Comparison of ENCODE assay signal across 22 cellular contexts in the genomic region with DNA sequence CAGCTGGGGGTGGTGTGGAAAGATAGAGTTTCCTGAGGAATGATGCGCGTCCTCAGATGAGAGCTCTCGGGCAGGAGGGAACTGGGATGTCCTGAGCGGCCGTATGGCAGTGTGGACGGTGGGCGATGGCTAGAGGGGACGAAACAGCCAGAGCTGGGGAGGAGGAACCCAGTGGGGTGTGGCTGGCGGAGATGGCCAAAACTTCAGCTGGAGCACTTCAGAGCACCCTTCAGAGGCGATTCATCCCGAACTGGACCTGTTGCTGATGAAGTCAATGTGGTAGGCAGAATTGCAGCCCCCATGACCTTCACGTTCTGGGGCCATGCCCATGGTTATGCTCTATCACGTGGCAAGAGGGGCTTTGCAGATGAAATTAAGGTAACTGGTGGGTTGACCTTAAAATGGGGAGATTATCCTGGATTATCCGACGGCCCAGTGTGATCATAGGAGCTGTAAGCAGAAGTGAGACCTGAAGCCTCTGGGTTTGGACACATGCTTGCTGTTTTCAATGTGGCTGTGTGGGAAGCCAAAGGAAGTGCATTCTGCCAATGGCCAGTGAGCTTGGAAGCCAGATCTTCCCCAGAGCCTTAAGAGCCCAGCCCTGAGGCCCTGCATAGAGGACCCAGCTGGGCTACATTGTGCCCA. TPM values are rescaled to one million over a fixed set of nuclear protein-coding genes. Genes with fewer than 3 reads are reported as not detected.
DNase-seq lines count a peak whose midpoint lies in the region; ATAC-seq and TF ChIP-seq lines count a peak whose summit lies in the region.
"Had no signal": no experiment of that assay in that cellular context is flagged by ENCODE, and none has a peak within 500 bp of the region (broad histone marks: within the 10 kb centered on the region; RNA-seq: fewer than 3 reads in every experiment).

No MANE protein-coding gene starts in this region.

- no peak overlapping the region for H3K4me3 Mint-ChIP-seq in Caco-2 (ENCODE audit: unreplicated experiment)
- H3K4me3 Mint-ChIP-seq in central memory CD8-positive, alpha-beta T cell, result no peak overlapping the region
- H3K4me3 Mint-ChIP-seq in natural killer cell treated with Interleukin-12 subunit alpha and Interleukin-12 subunit beta and Interleukin-15 and Interleukin-18, amount 100 ng/mL, for 72 hours, result no peak overlapping the region

- peak overlapping the region; percentile 24 for H3K27ac Mint-ChIP-seq in Caco-2 (ENCODE audit: unreplicated experiment)
- H3K27ac Mint-ChIP-seq in central memory CD8-positive, alpha-beta T cell (ENCODE audit: low read depth), result peak overlapping the region; percentile 21
- peak overlapping the region; percentile 33 to 63 for H3K27ac Mint-ChIP-seq in natural killer cell treated with Interleukin-12 subunit alpha and Interleukin-12 subunit beta and Interleukin-15 and Interleukin-18, amount 100 ng/mL, for 72 hours

- no peaks in the 10 kb centered on the region for H3K36me3 ChIP-seq in Caco-2 (ENCODE audit: control insufficient read depth, insufficient read depth, low read length)
- H3K36me3 ChIP-seq: ovary had no signal

- no peaks in the 10 kb centered on the region for H3K9me3 Mint-ChIP-seq in Caco-2 (ENCODE audit: unreplicated experiment)
- H3K9me3 Mint-ChIP-seq in central memory CD8-positive, alpha-beta T cell, result no peaks in the 10 kb centered on the region
- H3K9me3 Mint-ChIP-seq in natural killer cell treated with Interleukin-12 subunit alpha and Interleukin-12 subunit beta and Interleukin-15 and Interleukin-18, amount 100 ng/mL, for 72 hours, result no peaks in the 10 kb centered on the region

- ATAC-seq in GM18505 (IDR thresholded peaks at IDR 0.05; ENCODE audit: unreplicated experiment) (no peak), HG02981 (IDR thresholded peaks at IDR 0.05; ENCODE audit: unreplicated experiment) (no peak)
- ATAC-seq in central memory CD8-positive, alpha-beta T cell (replicated peaks; ENCODE audit: extremely low read depth, poor library complexity, severe bottlenecking), result no peak
- no peak for ATAC-seq in natural killer cell treated with Interleukin-12 subunit alpha and Interleukin-12 subunit beta and Interleukin-15 and Interleukin-18, amount 100 ng/mL, for 72 hours
- ATAC-seq: activated CD4-positive, CD25-positive, alpha-beta regulatory T cell treated with anti-CD3 and anti-CD28 coated beads, Interleukin-2, amount 50 U/mL, for 24 hours had no signal

- H3K27me3 Mint-ChIP-seq in Caco-2 (ENCODE audit: insufficient read depth, unreplicated experiment), result no peaks in the 10 kb centered on the region
- no peaks in the 10 kb centered on the region for H3K27me3 Mint-ChIP-seq in central memory CD8-positive, alpha-beta T cell
- no peaks in the 10 kb centered on the region for H3K27me3 Mint-ChIP-seq in natural killer cell treated with Interleukin-12 subunit alpha and Interleukin-12 subunit beta and Interleukin-15 and Interleukin-18, amount 100 ng/mL, for 72 hours

- H3K27me3 ChIP-seq in Caco-2 (replicated peaks; ENCODE audit: control insufficient read depth, insufficient read depth, low read length), result no peaks in the 10 kb centered on the region
- H3K27me3 ChIP-seq: ascending aorta, hepatocyte, ovary, SJSA1, suprapubic skin had no signal

- BruUV-seq in Caco-2 (replicated peaks; lab: Mats Ljungman, UMichigan), result no TSS peak

- no peaks in the 10 kb centered on the region for H3K9me3 ChIP-seq in Caco-2
- H3K9me3 ChIP-seq: ascending aorta, ovary, SJSA1, suprapubic skin had no signal

- no peaks in the 10 kb centered on the region for H3K4me1 ChIP-seq in Caco-2
- H3K4me1 ChIP-seq: ascending aorta, SJSA1, suprapubic skin had no signal

- intact Hi-C loops in Caco-2 (cut with micrococcal nuclease; ENCODE audit: unreplicated experiment), result no loop called here

- H3K4me1 Mint-ChIP-seq in Caco-2 (ENCODE audit: low read depth, unreplicated experiment), result no peaks in the 10 kb centered on the region
- H3K4me1 Mint-ChIP-seq in central memory CD8-positive, alpha-beta T cell, result no peaks in the 10 kb centered on the region
- no peaks in the 10 kb centered on the region for H3K4me1 Mint-ChIP-seq in natural killer cell treated with Interleukin-12 subunit alpha and Interleukin-12 subunit beta and Interleukin-15 and Interleukin-18, amount 100 ng/mL, for 72 hours (ENCODE audit: low read depth in 2 of 2)

- peak; percentile 19 for TF ChIP-seq POLR2A in GM18505 (IDR thresholded peaks at IDR 0.05; ENCODE audit: borderline replicate concordance, extremely low read depth, insufficient read depth, insufficient read length)

- H3K36me3 Mint-ChIP-seq in Caco-2 (ENCODE audit: insufficient read depth, unreplicated experiment), result peaks cover 43% of the 10 kb centered on the region
- peaks cover 23% of the 10 kb centered on the region for H3K36me3 Mint-ChIP-seq in central memory CD8-positive, alpha-beta T cell (ENCODE audit: insufficient read depth)
- H3K36me3 Mint-ChIP-seq in natural killer cell treated with Interleukin-12 subunit alpha and Interleukin-12 subunit beta and Interleukin-15 and Interleukin-18, amount 100 ng/mL, for 72 hours, result peaks cover 11% of the 10 kb centered on the region

- no peak for TF ChIP-seq CTCF in Caco-2 (IDR thresholded peaks at IDR 0.05; ENCODE audit: insufficient read depth in 1 of 2, low read depth in 1 of 2, low read length in 1 of 2, severe bottlenecking in 1 of 2, unreplicated experiment in 1 of 2)

- CTCF ChIA-PET in Caco-2 (lab: Charles Lee), result no interaction called here

- H3K4me3 ChIP-seq in Caco-2 (ENCODE audit: low read depth, low read length), result no peak overlapping the region
- H3K4me3 ChIP-seq: ascending aorta, hepatocyte, ovary, SJSA1, suprapubic skin had no signal

- POLR2A ChIA-PET in Caco-2 (lab: Charles Lee), result no interaction called here

- DNase-seq in Caco-2 (no peak), NCI-H1436 (lab: John Stamatoyannopoulos, UW) (no peak), NCI-H2196 treated with DMSO at 0.1 percent for 48 hours (lab: John Stamatoyannopoulos, UW; ENCODE audit: unreplicated experiment) (no peak), GDM1 (lab: John Stamatoyannopoulos, UW) (no peak)
- DNase-seq in central memory CD8-positive, alpha-beta T cell (ENCODE audit: low spot score in 2 of 2), result no peak
- DNase-seq in natural killer cell treated with Interleukin-12 subunit alpha and Interleukin-12 subunit beta and Interleukin-15 and Interleukin-18, amount 100 ng/mL, for 72 hours (ENCODE audit: low spot score), result no peak
- DNase-seq: activated gamma-delta T cell; AML-193; COR-L47; H7; KBM-7; NCI-H2081; NCI-H526; ovary; stimulated activated CD4-positive, alpha-beta T cell treated with anti-CD3 and anti-CD28 coated beads, Interleukin-2, amount 100 ng/mL, for 48 hours had no signal

RNA-seq across cellular contexts. Expression of a gene that starts 52.3 kb away (rescaled TPM):
- total RNA-seq in Caco-2 (2022), result 155 and 189 TPM in 2 replicates
- total RNA-seq in natural killer cell treated with Interleukin-12 subunit alpha and Interleukin-12 subunit beta and Interleukin-15 and Interleukin-18, amount 100 ng/mL, for 72 hours, result 100 to 1,000 TPM; 135 to 166 TPM
